In genomic region chr10:70441161-70441876, GRCh38 we compare ENCODE assay signal across 10 cellular contexts. TPM values are rescaled to one million over a fixed set of nuclear protein-coding genes. Genes with fewer than 3 reads are reported as not detected.
DNase-seq lines count a peak whose midpoint lies in the region; ATAC-seq lines count a peak whose summit lies in the region.
"Had no signal": no experiment of that assay in that cellular context is flagged by ENCODE, and none has a peak within 500 bp of the region (broad histone marks: within the 10 kb centered on the region; RNA-seq: fewer than 3 reads in every experiment).

Gene NODAL, minus strand, starts transcription at chr10:70441681. Its CDS starts 14 bp downstream, at chr10:70441667.

- peaks cover 10% of the 10 kb centered on the region for H3K4me1 Mint-ChIP-seq in activated CD4-positive, alpha-beta T cell treated with anti-CD3 and anti-CD28 coated beads for 36 hours

- H3K27me3 ChIP-seq in stomach smooth muscle (ENCODE audit: control insufficient read depth in 1 of 2, insufficient read depth in 2 of 2, low read length in 2 of 2): peaks cover 5 to 17% of the 10 kb centered on the region in 2 donors

- CTCF ChIA-PET in activated CD4-positive, alpha-beta T cell treated with anti-CD3 and anti-CD28 coated beads for 36 hours (lab: Charles Lee): interaction anchor here (0.7 to 1.9 kb wide), 4 partner anchors 20 to 326 kb away, joined by 3 to 5 read pairs (median 4); no protein-coding TSS in a partner anchor

- peak within 1 kb of the TSS in 1 of 2 donors; percentile 2 for H3K9ac ChIP-seq in stomach smooth muscle (ENCODE audit: low read length in 2 of 2)

- intact Hi-C loops in activated CD4-positive, alpha-beta T cell treated with anti-CD3 and anti-CD28 coated beads for 36 hours (cut with DNase I, micrococcal nuclease): no loop called here
- intact Hi-C loops in head of caudate nucleus (cut with DNase I): no loop called here

- peak; percentile 54 for ATAC-seq in activated CD4-positive, alpha-beta T cell treated with anti-CD3 and anti-CD28 coated beads for 36 hours

- no peaks in the 10 kb centered on the region for H3K9me3 ChIP-seq in stomach smooth muscle (ENCODE audit: control insufficient read depth in 2 of 2, low read length in 2 of 2)
- H3K9me3 ChIP-seq: neutrophil had no signal

- H3K9me3 Mint-ChIP-seq in activated CD4-positive, alpha-beta T cell treated with anti-CD3 and anti-CD28 coated beads for 36 hours (ENCODE audit: low read depth): no peaks in the 10 kb centered on the region

- peaks cover 22% of the 10 kb centered on the region for H3K4me1 ChIP-seq in stomach smooth muscle (ENCODE audit: control insufficient read depth, insufficient read depth, low read length)

- H3K36me3 Mint-ChIP-seq in activated CD4-positive, alpha-beta T cell treated with anti-CD3 and anti-CD28 coated beads for 36 hours (ENCODE audit: low read depth): peaks cover 2% of the 10 kb centered on the region

- peak within 1 kb of the TSS; percentile 46 to 64 for H3K4me3 ChIP-seq in stomach smooth muscle (ENCODE audit: low read length in 2 of 2)

- DNase-seq in activated CD4-positive, alpha-beta T cell treated with anti-CD3 and anti-CD28 coated beads for 36 hours: peak; percentile 33
- no peak for DNase-seq in activated CD4-positive, alpha-beta T cell treated with anti-CD3 and anti-CD28 coated beads for 1 hour
- DNase-seq in astrocyte of the hippocampus (ENCODE audit: low read depth, low spot score): peak; percentile 31
- peak; percentile 65 for DNase-seq in left kidney (ENCODE audit: low read depth, low spot score)
- no peak for DNase-seq in GF-D8 (lab: John Stamatoyannopoulos, UW)
- DNase-seq in NCI-H82 (lab: John Stamatoyannopoulos, UW): no peak
- no peak for DNase-seq in head of caudate nucleus

- H3K27ac ChIP-seq in stomach smooth muscle (ENCODE audit: low read length): no peak within 1 kb of the TSS
- H3K27ac ChIP-seq: neutrophil had no signal

- H3K4me3 Mint-ChIP-seq in activated CD4-positive, alpha-beta T cell treated with anti-CD3 and anti-CD28 coated beads for 36 hours: peak within 1 kb of the TSS; percentile 36

- H3K36me3 ChIP-seq in stomach smooth muscle (ENCODE audit: control insufficient read depth in 2 of 2, insufficient read depth in 2 of 2, low read length in 2 of 2): no peaks in the 10 kb centered on the region
- H3K36me3 ChIP-seq: neutrophil had no signal

- peak within 1 kb of the TSS; percentile 5 for H3K27ac Mint-ChIP-seq in activated CD4-positive, alpha-beta T cell treated with anti-CD3 and anti-CD28 coated beads for 36 hours

- H3K27me3 Mint-ChIP-seq in activated CD4-positive, alpha-beta T cell treated with anti-CD3 and anti-CD28 coated beads for 36 hours: peaks cover 30% of the 10 kb centered on the region

- POLR2A ChIA-PET in activated CD4-positive, alpha-beta T cell treated with anti-CD3 and anti-CD28 coated beads for 36 hours (lab: Charles Lee): no interaction called here

RNA-seq across cellular contexts. Expression of gene NODAL, which starts in this region (rescaled TPM):
- not detected for total RNA-seq in activated CD4-positive, alpha-beta T cell treated with anti-CD3 and anti-CD28 coated beads for 36 hours
- total RNA-seq: HT1080 had no signal

Comparison
In these comparisons a context has a peak if more than half of its experiments do, and no peak if none do; other contexts are left out.
1. Peak in DNase-seq and ATAC-seq in activated CD4-positive, alpha-beta T cell treated with anti-CD3 and anti-CD28 coated beads for 36 hours; RNA of the gene not detected or under 1 TPM.
2. DNase-seq: peak in astrocyte of the hippocampus (single experiment) and left kidney (single experiment); none in activated CD4-positive, alpha-beta T cell treated with anti-CD3 and anti-CD28 coated beads for 1 hour (single experiment), GF-D8 (single experiment), NCI-H82 (single experiment) and head of caudate nucleus (0 of 42).